Comparison of ENCODE assay signal across 18 cellular contexts in the genomic region with DNA sequence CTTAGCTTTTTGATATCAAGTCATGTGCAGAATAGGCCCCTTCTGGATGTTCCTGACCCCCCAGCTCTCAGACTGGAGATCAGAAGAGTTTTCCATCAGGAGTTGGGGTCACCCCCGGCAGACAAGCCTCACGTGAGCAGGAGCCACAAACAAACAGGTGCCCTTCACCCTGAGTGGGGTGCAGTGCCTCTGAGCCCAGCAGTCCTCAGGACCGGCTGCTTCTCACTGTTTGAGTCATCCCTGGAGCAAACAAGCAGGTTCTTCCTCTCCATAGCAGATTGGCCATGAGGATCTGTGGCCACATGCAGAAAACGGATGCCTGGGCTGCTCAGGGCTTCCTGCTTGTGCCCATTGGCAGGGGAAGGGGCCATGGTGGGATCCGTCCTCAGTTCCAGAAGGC.
"Had no signal": no experiment of that assay in that cellular context is flagged by ENCODE, and none has a peak within 500 bp of the region (broad histone marks: within the 10 kb centered on the region; RNA-seq: fewer than 3 reads in every experiment).

No MANE protein-coding gene starts in this region.

- DNase-seq: activated B cell treated with CpG ODN at 0.5 μM for 24 hours; activated CD4-positive, alpha-beta memory T cell treated with anti-CD3 and anti-CD28 coated beads for 36 hours; activated CD4-positive, alpha-beta T cell treated with anti-CD3 and anti-CD28 coated beads for 4 hours; activated naive CD4-positive, alpha-beta T cell treated with Interleukin-2 at 50 U/mL for 16 hours; activated naive CD8-positive, alpha-beta T cell treated with anti-CD3 and anti-CD28 coated beads, Interleukin-2, amount 10 ng/mL, durations not matched to agents 7 days and 5 days; activated T-cell treated with anti-CD3 and anti-CD28 coated beads, Interleukin-2, amount 50 U/mL, for 24 hours; aorta; effector memory CD8-positive, alpha-beta T cell; heart left ventricle; mesendoderm; naive thymus-derived CD4-positive, alpha-beta T cell; sigmoid colon; spleen; stimulated activated naive CD4-positive, alpha-beta T cell; thyroid gland had no signal

- H2AFZ ChIP-seq: parathyroid adenoma had no signal

- H3K4me1 ChIP-seq: parathyroid adenoma had no signal

- H3K27ac ChIP-seq: gastroesophageal sphincter, heart left ventricle, neutrophil, parathyroid adenoma, spleen, thyroid gland had no signal

- H3K79me2 ChIP-seq: parathyroid adenoma had no signal

- H3K9ac ChIP-seq: parathyroid adenoma had no signal

- H3K27me3 ChIP-seq: gastroesophageal sphincter, heart left ventricle, neutrophil, sigmoid colon, spleen, thyroid gland had no signal

- H3K4me3 ChIP-seq: gastroesophageal sphincter, heart left ventricle, sigmoid colon, spleen, thyroid gland had no signal

- H3K9me3 ChIP-seq: gastroesophageal sphincter, heart left ventricle, neutrophil, sigmoid colon, spleen, thyroid gland had no signal
